In the genomic region with DNA sequence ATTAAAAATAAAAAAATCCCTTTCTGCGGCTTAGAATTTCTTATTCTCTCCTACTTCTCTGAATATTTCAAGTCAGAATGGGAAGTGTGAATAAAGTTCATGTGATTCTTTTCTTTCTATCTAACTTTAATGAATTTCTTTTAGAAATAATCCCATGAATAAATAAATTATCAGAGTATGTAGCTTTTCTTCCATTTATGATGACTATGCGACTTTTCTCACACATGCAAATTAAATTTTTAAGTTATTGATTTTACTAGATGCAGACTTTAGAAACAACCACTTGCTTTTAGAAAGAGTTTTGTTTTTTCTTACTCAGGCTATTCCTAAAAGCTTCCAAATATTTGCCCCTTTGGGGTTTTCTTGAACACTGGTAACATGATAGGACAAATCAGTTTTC, we compare ENCODE assay signal across 23 cellular contexts.
"Had no signal": no experiment of that assay in that cellular context is flagged by ENCODE, and none has a peak within 500 bp of the region (broad histone marks: within the 10 kb centered on the region; RNA-seq: fewer than 3 reads in every experiment).

No MANE protein-coding gene starts in this region.

- DNase-seq: dermis blood vessel endothelial cell; dorsolateral prefrontal cortex; effector CD4-positive, alpha-beta T cell; effector memory CD4-positive, alpha-beta T cell; foreskin keratinocyte; gastrocnemius medialis; glutamatergic neuron; head of caudate nucleus; heart right ventricle; hippocampal formation; left cardiac atrium; left lung; left ventricle myocardium superior; lower lobe of right lung; mesenchymal stem cell; mucosa of descending colon; naive B cell; naive thymus-derived CD8-positive, alpha-beta T cell had no signal

- FAIRE-seq: endothelial cell of umbilical vein, islet of Langerhans, keratinocyte had no signal

- H3K4me1 ChIP-seq: esophagus muscularis mucosa, foreskin keratinocyte, gastrocnemius medialis, heart right ventricle, left lung, lower lobe of right lung had no signal

- H3K36me3 ChIP-seq: esophagus muscularis mucosa, gastrocnemius medialis, heart right ventricle, left lung, lower lobe of right lung had no signal

- H3K4me3 ChIP-seq: coronary artery, dorsolateral prefrontal cortex, esophagus muscularis mucosa, gastrocnemius medialis, heart right ventricle, left lung, lower lobe of right lung, mucosa of descending colon had no signal

- ATAC-seq: foreskin keratinocyte; gastrocnemius medialis; heart right ventricle; left cardiac atrium; left lung; left ventricle myocardium superior; lower lobe of right lung; mucosa of descending colon; naive thymus-derived CD8-positive, alpha-beta T cell had no signal

- H3K27ac ChIP-seq: coronary artery, dorsolateral prefrontal cortex, esophagus muscularis mucosa, foreskin keratinocyte, gastrocnemius medialis, heart right ventricle, left lung, lower lobe of right lung had no signal

- H3K27me3 ChIP-seq: dorsolateral prefrontal cortex, esophagus muscularis mucosa, foreskin keratinocyte, gastrocnemius medialis, heart right ventricle, left lung had no signal

- H3K9me3 ChIP-seq: esophagus muscularis mucosa, gastrocnemius medialis, heart right ventricle, left lung, lower lobe of right lung, mucosa of descending colon had no signal
